36 cellular contexts compared by ENCODE assay signal in the genomic region with DNA sequence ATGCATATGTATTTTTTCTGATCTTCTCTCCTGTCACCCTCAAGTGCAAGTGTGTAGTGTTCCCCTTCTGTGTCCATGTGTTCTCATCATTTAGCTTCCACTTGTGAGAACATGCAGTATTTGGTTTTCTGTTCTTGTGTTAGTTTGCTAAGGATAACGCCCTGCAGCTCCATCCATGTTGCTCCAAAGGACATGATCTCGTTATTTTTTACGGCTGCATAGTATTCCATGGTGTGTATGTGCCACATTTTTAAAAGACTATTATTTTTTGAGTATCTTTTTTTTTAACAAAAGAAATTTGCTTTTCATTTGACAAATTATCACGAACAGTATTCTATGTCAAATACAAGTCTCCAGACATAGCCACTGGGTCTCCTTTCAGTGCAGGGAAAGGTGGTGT.
DNase-seq lines count a peak whose midpoint lies in the region; ATAC-seq, FAIRE-seq and TF ChIP-seq lines count a peak whose summit lies in the region.
"Had no signal": no experiment of that assay in that cellular context is flagged by ENCODE, and none has a peak within 500 bp of the region (broad histone marks: within the 10 kb centered on the region; RNA-seq: fewer than 3 reads in every experiment).

No MANE protein-coding gene starts in this region.

- H3K9me3 ChIP-seq in CD4-positive, alpha-beta T cell (ENCODE audit: control insufficient read depth, low read length): no peaks in the 10 kb centered on the region
- H3K9me3 ChIP-seq in HEK293 (ENCODE audit: control insufficient read depth, insufficient read depth, low read depth, low read length) (no peaks in the 10 kb centered on the region), T-helper 17 cell (ENCODE audit: control insufficient read depth, low read length, poor library complexity, severe bottlenecking) (no peaks in the 10 kb centered on the region), K562 (replicated peaks; ENCODE audit: control insufficient read depth, insufficient read depth, low read depth, low read length) (no peaks in the 10 kb centered on the region), left lung (no peaks in the 10 kb centered on the region), lower lobe of right lung (no peaks in the 10 kb centered on the region)
- H3K9me3 ChIP-seq: A549, BE2C, BLaER1, Caco-2 had no signal

- H4K20me1 ChIP-seq in K562 (replicated peaks; ENCODE audit: control insufficient read depth, insufficient read depth, low read length): no peaks in the 10 kb centered on the region

- H3K36me3 Mint-ChIP-seq in CD4-positive, alpha-beta T cell (ENCODE audit: low read depth): peaks cover 90% of the 10 kb centered on the region
- H3K36me3 Mint-ChIP-seq in T-helper 17 cell (ENCODE audit: low read depth): peaks cover 14% of the 10 kb centered on the region
- peaks cover 47% of the 10 kb centered on the region for H3K36me3 Mint-ChIP-seq in endothelial cell (ENCODE audit: low read depth, unreplicated experiment)

- H3K36me3 ChIP-seq in HEK293 (ENCODE audit: control insufficient read depth in 2 of 2, insufficient read depth in 1 of 2, low read length in 2 of 2) (peaks cover 10 to 96% of the 10 kb centered on the region in 2 experiments; a peak in 2 of 3 replicates), K562 (ENCODE audit: control insufficient read depth, insufficient read depth, low read length) (peaks cover 93% of the 10 kb centered on the region), left lung (peaks cover 0 to 76% of the 10 kb centered on the region in 2 donors), lower lobe of right lung (peaks cover 89% of the 10 kb centered on the region)

- intact Hi-C loops in CD4-positive, alpha-beta T cell (cut with DNase I, micrococcal nuclease): no loop called here
- intact Hi-C loops in K562 (cut with micrococcal nuclease) (no loop called here), left lung (cut with DNase I) (no loop called here), lower lobe of right lung (cut with DNase I) (no loop called here)

- no peak for ATAC-seq in CD4-positive, alpha-beta T cell (ENCODE audit: poor library complexity)
- ATAC-seq in T-helper 17 cell: no peak
- no peak for ATAC-seq in K562
- ATAC-seq in left lung: no peak
- ATAC-seq in lower lobe of right lung: no peak
- ATAC-seq: CD8-positive, alpha-beta T cell had no signal

- no peaks in the 10 kb centered on the region for H3K9me3 Mint-ChIP-seq in CD4-positive, alpha-beta T cell
- no peaks in the 10 kb centered on the region for H3K9me3 Mint-ChIP-seq in endothelial cell (ENCODE audit: unreplicated experiment)
- H3K9me3 Mint-ChIP-seq: CD14-positive monocyte; CD4-positive, CD25-positive, alpha-beta regulatory T cell; CD8-positive, alpha-beta memory T cell; CD8-positive, alpha-beta T cell had no signal

- 89% methylated on average over 4 of the region's 4 CpGs for WGBS in K562 (ENCODE audit: insufficient coverage, low coverage, missing lambda C conversion rate)

- H3K9ac ChIP-seq in K562 (ENCODE audit: insufficient read depth in 1 of 2, low read depth in 2 of 2, low read length in 2 of 2): no peak overlapping the region
- H3K9ac ChIP-seq: BLaER1; BLaER1 treated with 17β-estradiol and CSF1 and Interleukin-3, amounts not matched to agents 10 nM and 100 nM had no signal

- TF ChIP-seq CTCF in CD4-positive, alpha-beta T cell (IDR thresholded peaks at IDR 0.05): no peak
- TF ChIP-seq CTCF in HEK293 (tag by site-specific recombination; IDR thresholded peaks at IDR 0.05) (no peak), K562 (IDR thresholded peaks at IDR 0.05 in 2 of 3, conservative IDR thresholded peaks at IDR 0.05 in 1 of 3; ENCODE audit: insufficient read depth in 2 of 3, low read depth in 1 of 3, low read length in 3 of 3) (no peak), endothelial cell (IDR thresholded peaks at IDR 0.05; ENCODE audit: unreplicated experiment) (no peak), left lung (IDR thresholded peaks at IDR 0.05) (no peak), lower lobe of right lung (IDR thresholded peaks at IDR 0.05) (no peak)

- no peaks in the 10 kb centered on the region for H3K27me3 Mint-ChIP-seq in CD4-positive, alpha-beta T cell
- H3K27me3 Mint-ChIP-seq in T-helper 17 cell: no peaks in the 10 kb centered on the region
- no peaks in the 10 kb centered on the region for H3K27me3 Mint-ChIP-seq in endothelial cell (ENCODE audit: unreplicated experiment)
- H3K27me3 Mint-ChIP-seq: B cell; CD4-positive, alpha-beta memory T cell; CD4-positive, CD25-positive, alpha-beta regulatory T cell; CD8-positive, alpha-beta memory T cell had no signal

- peak overlapping the region; percentile 24 for H3K27ac Mint-ChIP-seq in CD4-positive, alpha-beta T cell
- H3K27ac Mint-ChIP-seq in T-helper 17 cell: no peak overlapping the region
- no peak overlapping the region for H3K27ac Mint-ChIP-seq in endothelial cell (ENCODE audit: unreplicated experiment)
- H3K27ac Mint-ChIP-seq: B cell; CD8-positive, alpha-beta T cell had no signal

- H3K4me3 Mint-ChIP-seq in CD4-positive, alpha-beta T cell: no peak overlapping the region
- H3K4me3 Mint-ChIP-seq in T-helper 17 cell (peak overlapping the region; percentile 57), endothelial cell (ENCODE audit: unreplicated experiment) (no peak overlapping the region)
- H3K4me3 Mint-ChIP-seq: B cell; CD14-positive monocyte; CD4-positive, alpha-beta memory T cell; CD4-positive, CD25-positive, alpha-beta regulatory T cell; CD8-positive, alpha-beta memory T cell; CD8-positive, alpha-beta T cell had no signal

- POLR2A ChIA-PET in CD4-positive, alpha-beta T cell (lab: Charles Lee): no interaction called here
- POLR2A ChIA-PET in HEK293 (lab: Yijun Ruan, JAX): no interaction called here
- POLR2A ChIA-PET in K562 (lab: Yijun Ruan, JAX): interaction anchor here (3.2 to 3.6 kb wide), 2 partner anchors 12 to 16 kb away, joined by 14 to 18 read pairs; no protein-coding TSS in a partner anchor

- no peak for TF ChIP-seq EP300 in K562 (IDR thresholded peaks at IDR 0.05; ENCODE audit: low read length)

- no peak for DNase-seq in CD4-positive, alpha-beta T cell
- DNase-seq in T-helper 17 cell: no peak
- no peak for DNase-seq in K562 (ENCODE audit: extremely low read depth in 1 of 4, low spot score in 3 of 4)
- DNase-seq in endothelial cell (ENCODE audit: low spot score): no peak
- DNase-seq in NAMALWA (ENCODE audit: low spot score): no peak
- DNase-seq in left lung: no peak
- DNase-seq in lower lobe of right lung: no peak
- DNase-seq: 8988T; ACHN; AML-193; BE2C; C1 segment of cervical spinal cord; Caco-2; Calu3; CD4-positive, alpha-beta memory T cell; CD4-positive, CD25-positive, alpha-beta regulatory T cell; CD8-positive, alpha-beta memory T cell; CD8-positive, alpha-beta T cell; COR-L47; DMS 273 treated with DMSO at 0.1 percent for 48 hours; DMS153; DMS53; DMS79; DMS79 treated with DMSO at 0.1 percent for 48 hours; DND-41; EL had no signal

- no peak for TF ChIP-seq POLR2A in K562 (conservative IDR thresholded peaks at IDR 0.05)

- H3K4me1 ChIP-seq in HEK293 (ENCODE audit: control insufficient read depth, insufficient read depth, low read length) (no peaks in the 10 kb centered on the region), K562 (replicated peaks in 1 of 2; ENCODE audit: control insufficient read depth in 2 of 2, insufficient read depth in 2 of 2, low read length in 2 of 2) (no peaks in the 10 kb centered on the region), left lung (no peaks in the 10 kb centered on the region), lower lobe of right lung (no peaks in the 10 kb centered on the region)
- H3K4me1 ChIP-seq: A549; BE2C; BLaER1; BLaER1 treated with 17β-estradiol and CSF1 and Interleukin-3, amounts not matched to agents 10 nM and 100 nM; Caco-2 had no signal

- in situ Hi-C loops in K562 (cut with MboI): no loop called here

- CTCF ChIA-PET in CD4-positive, alpha-beta T cell (lab: Charles Lee): interaction anchor here (0.9 kb wide), 1 partner anchor 17 kb away, joined by 3 read pairs; no protein-coding TSS in a partner anchor
- CTCF ChIA-PET in HEK293 (lab: Yijun Ruan, JAX): no interaction called here
- CTCF ChIA-PET in K562 (lab: Yijun Ruan, JAX; ENCODE audit: low intra/inter-chr PET ratio): no interaction called here

- no peak overlapping the region for H2AFZ ChIP-seq in K562 (ENCODE audit: low read depth, low read length)

- no peaks in the 10 kb centered on the region for H3K9me1 ChIP-seq in K562 (ENCODE audit: control insufficient read depth, insufficient read depth, low read length)

- no peak for FAIRE-seq in K562 (lab: Jason Lieb, UNC)
- FAIRE-seq: A204.1, A549, D721Med had no signal

- H3K79me2 ChIP-seq in K562 (ENCODE audit: control insufficient read depth, insufficient read depth, low read length): no peaks in the 10 kb centered on the region

- H3K4me3 ChIP-seq in HEK293 (ENCODE audit: low read depth, low read length) (no peak overlapping the region), K562 (no peak overlapping the region), left lung (no peak overlapping the region), lower lobe of right lung (no peak overlapping the region)
- H3K4me3 ChIP-seq: A549; BLaER1; BLaER1 treated with 17β-estradiol and CSF1 and Interleukin-3, amounts not matched to agents 10 nM and 100 nM had no signal

- no peak for TF ChIP-seq RAD21 in K562 (CRISPR knock-in tag; conservative IDR thresholded peaks at IDR 0.05 in 1 of 2, IDR thresholded peaks at IDR 0.05 in 1 of 2)

- H3K4me1 Mint-ChIP-seq in CD4-positive, alpha-beta T cell (ENCODE audit: low read depth): no peaks in the 10 kb centered on the region
- peaks cover 7% of the 10 kb centered on the region for H3K4me1 Mint-ChIP-seq in T-helper 17 cell
- peaks cover 6% of the 10 kb centered on the region for H3K4me1 Mint-ChIP-seq in endothelial cell (ENCODE audit: unreplicated experiment)
- H3K4me1 Mint-ChIP-seq: B cell had no signal

- H3K27me3 ChIP-seq in CD4-positive, alpha-beta T cell (ENCODE audit: control insufficient read depth, insufficient read depth, low read length): no peaks in the 10 kb centered on the region
- no peaks in the 10 kb centered on the region for H3K27me3 ChIP-seq in K562 (ENCODE audit: control insufficient read depth in 2 of 2, insufficient read depth in 2 of 2, low read length in 2 of 2)
- H3K27me3 ChIP-seq in left lung: no peaks in the 10 kb centered on the region
- H3K27me3 ChIP-seq in lower lobe of right lung (ENCODE audit: low read depth): no peaks in the 10 kb centered on the region
- H3K27me3 ChIP-seq: BE2C; BLaER1; BLaER1 treated with 17β-estradiol and CSF1 and Interleukin-3, amounts not matched to agents 10 nM and 100 nM had no signal

- BruUV-seq in K562 (replicated peaks; lab: Mats Ljungman, UMichigan): no TSS peak

- no peak overlapping the region for H3K27ac ChIP-seq in CD4-positive, alpha-beta T cell (ENCODE audit: low read depth, low read length)
- H3K27ac ChIP-seq in HEK293 (ENCODE audit: extremely low read depth, low read depth, low read length) (no peak overlapping the region), K562 (ENCODE audit: extremely low read depth, low read depth, low read length) (no peak overlapping the region), left lung (no peak overlapping the region), lower lobe of right lung (no peak overlapping the region)
- H3K27ac ChIP-seq: 22Rv1; A549; BLaER1; BLaER1 treated with 17β-estradiol and CSF1 and Interleukin-3, amounts not matched to agents 10 nM and 100 nM; C4-2B had no signal

- no peak overlapping the region for H3K4me2 ChIP-seq in K562 (ENCODE audit: insufficient read depth, low read length)
- H3K4me2 ChIP-seq: A549; BLaER1; BLaER1 treated with 17β-estradiol and CSF1 and Interleukin-3, amounts not matched to agents 10 nM and 100 nM had no signal
